In the genomic region with DNA sequence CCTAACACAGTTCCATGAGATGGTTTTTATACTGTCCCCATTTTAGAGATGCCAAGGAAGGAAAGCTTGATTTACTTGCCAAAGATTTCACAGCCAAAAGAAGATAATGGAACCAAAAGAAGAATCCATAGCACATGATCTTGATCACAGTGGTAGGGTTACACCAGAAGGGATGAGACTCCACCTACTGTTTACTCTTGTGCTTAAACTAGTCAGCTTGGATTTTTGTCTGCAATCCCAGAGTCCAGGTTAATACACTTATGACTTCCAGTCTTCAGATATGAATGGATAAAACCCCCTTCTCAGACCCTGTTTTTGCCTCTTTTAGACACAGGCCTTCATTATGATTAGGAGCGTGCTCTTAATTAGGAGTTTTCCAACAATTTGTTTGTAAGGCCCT, we compare ENCODE assay signal across 10 cellular contexts.
A peak's percentile ranks its signal among the peaks of the same experiment; 100 is the strongest.
DNase-seq lines count a peak whose midpoint lies in the region; TF ChIP-seq lines count a peak whose summit lies in the region.
"Had no signal": no experiment of that assay in that cellular context is flagged by ENCODE, and none has a peak within 500 bp of the region (broad histone marks: within the 10 kb centered on the region; RNA-seq: fewer than 3 reads in every experiment).

No MANE protein-coding gene starts in this region.

- H3K27ac Mint-ChIP-seq in activated naive CD8-positive, alpha-beta T cell, result peak overlapping the region; percentile 46

- TF ChIP-seq CTCF in BE2C (IDR thresholded peaks at IDR 0.05; ENCODE audit: low read depth, low read length), result peak; percentile 26; the same call in 1 of the 2 replicates

- H3K4me1 ChIP-seq in BE2C, result no peaks in the 10 kb centered on the region

- no peak overlapping the region for H3K4me3 Mint-ChIP-seq in activated naive CD8-positive, alpha-beta T cell

- H3K27me3 ChIP-seq in BE2C, result no peaks in the 10 kb centered on the region

- DNase-seq in BE2C (no peak), HT1080 (ENCODE audit: low read depth) (peak; percentile 21), kidney glomerular epithelial cell (lab: John Stamatoyannopoulos, UW) (peak; percentile 16), nucleus accumbens (lab: John Stamatoyannopoulos, UW) (no peak), epidermal melanocyte (ENCODE audit: insufficient read length, low spot score) (no peak)
- no peak for DNase-seq in stimulated activated naive CD4-positive, alpha-beta T cell (lab: John Stamatoyannopoulos, UW)
- DNase-seq in activated CD8-positive, alpha-beta memory T cell treated with anti-CD3 and anti-CD28 coated beads, Interleukin-2, amount 50 U/mL, for 48 hours, result no peak
- DNase-seq: activated CD4-positive, alpha-beta T cell treated with anti-CD3 and anti-CD28 coated beads for 4 hours; NCI-H2029 had no signal

- no peaks in the 10 kb centered on the region for H3K9me3 ChIP-seq in BE2C

- H3K4me1 Mint-ChIP-seq in activated naive CD8-positive, alpha-beta T cell (ENCODE audit: low read depth), result peaks cover 18% of the 10 kb centered on the region

- H3K4me3 ChIP-seq in BE2C (ENCODE audit: low read depth, low read length), result no peak overlapping the region

- no peaks in the 10 kb centered on the region for H3K36me3 ChIP-seq in BE2C

- H3K9me3 Mint-ChIP-seq in activated naive CD8-positive, alpha-beta T cell (ENCODE audit: low read depth), result no peaks in the 10 kb centered on the region

- peaks cover 2% of the 10 kb centered on the region for H3K27me3 Mint-ChIP-seq in activated naive CD8-positive, alpha-beta T cell

- no peaks in the 10 kb centered on the region for H3K36me3 Mint-ChIP-seq in activated naive CD8-positive, alpha-beta T cell

Comparison
In these comparisons a context has a peak if more than half of its experiments do, and no peak if none do; other contexts are left out.
1. DNase-seq: peak in HT1080 (single experiment) and kidney glomerular epithelial cell (single experiment); none in BE2C (single experiment), nucleus accumbens (0 of 56), stimulated activated naive CD4-positive, alpha-beta T cell (0 of 6), activated CD8-positive, alpha-beta memory T cell treated with anti-CD3 and anti-CD28 coated beads, Interleukin-2, amount 50 U/mL, for 48 hours (single experiment) and epidermal melanocyte (single experiment).